In genomic region chr1:5939268-5940060, GRCh38 we compare ENCODE assay signal across 1 cellular context.
TF ChIP-seq lines count a peak whose summit lies in the region.

No MANE protein-coding gene starts in this region.

TF ChIP-seq in K562, 482 proteins besides CTCF, POLR2A, EP300 and RAD21:
- 0 out of 2 replicates have a peak, but pooled peaks have one; percentile 18 for TF ChIP-seq ZKSCAN1 (IDR thresholded peaks at IDR 0.05; ENCODE audit: low read depth, low read length)
- no peak for TF ChIP-seq PCBP2 (IDR thresholded peaks at IDR 0.05; ENCODE audit: low read depth, low read length, poor library complexity, severe bottlenecking)
- no peak for TF ChIP-seq ZNF408 (CRISPR knock-in tag; IDR thresholded peaks at IDR 0.05; ENCODE audit: low read depth)
TF ChIP-seq in K562: peak in this region for 1.
